Comparison of ENCODE assay signal across 11 cellular contexts in the genomic region with DNA sequence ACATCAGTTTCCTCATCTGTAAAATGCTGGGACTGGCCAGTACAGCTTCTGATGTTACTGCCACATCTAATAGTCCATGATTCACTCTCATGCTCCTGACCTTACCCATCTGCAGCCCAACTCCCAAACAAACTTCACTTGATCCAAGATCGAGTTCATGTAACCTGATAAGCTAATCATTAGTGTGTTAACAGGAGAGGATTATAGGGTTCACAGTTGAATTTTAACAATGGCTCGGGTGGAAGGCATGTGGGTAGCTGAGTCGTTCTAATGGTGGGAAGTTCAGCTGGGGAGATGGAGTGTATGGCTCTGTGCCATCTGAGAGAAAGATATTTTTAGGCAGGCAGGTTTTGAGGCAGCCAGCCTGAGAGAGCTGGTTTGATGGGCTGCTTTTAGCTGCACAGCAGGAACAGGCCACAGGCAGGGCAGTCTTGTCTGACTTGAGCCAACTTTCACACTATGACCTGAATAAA. TPM values are rescaled to one million over a fixed set of nuclear protein-coding genes. Genes with fewer than 3 reads are reported as not detected.
DNase-seq lines count a peak whose midpoint lies in the region; ATAC-seq, FAIRE-seq and TF ChIP-seq lines count a peak whose summit lies in the region.
"Had no signal": no experiment of that assay in that cellular context is flagged by ENCODE, and none has a peak within 500 bp of the region (broad histone marks: within the 10 kb centered on the region; RNA-seq: fewer than 3 reads in every experiment).

No MANE protein-coding gene starts in this region.

- H3K4me1 ChIP-seq in RWPE2 (ENCODE audit: insufficient read depth, poor library complexity, severe bottlenecking) (peaks cover 4% of the 10 kb centered on the region), kidney (ENCODE audit: control insufficient read depth in 1 of 2, insufficient read depth in 1 of 2, low read depth in 1 of 2, low read length in 2 of 2) (peaks cover 18 to 23% of the 10 kb centered on the region in 2 donors), prostate gland (replicated peaks) (no peaks in the 10 kb centered on the region)
- H3K4me1 ChIP-seq: SJSA1 had no signal

- no peak overlapping the region for H3K4me3 ChIP-seq in RWPE2 (ENCODE audit: severe bottlenecking)
- H3K4me3 ChIP-seq in kidney (ENCODE audit: low read length in 2 of 2) = no peak overlapping the region
- no peak overlapping the region for H3K4me3 ChIP-seq in prostate gland
- H3K4me3 ChIP-seq: SJSA1 had no signal

- 17% methylated on average over 3 of the region's 3 CpGs for WGBS in prostate gland

- H3K9me3 Mint-ChIP-seq in activated CD4-positive, alpha-beta T cell treated with anti-CD3 and anti-CD28 coated beads, Interleukin-2, amount 10 ng/mL, durations not matched to agents 24 days and 14 days = no peaks in the 10 kb centered on the region
- H3K9me3 Mint-ChIP-seq: activated naive CD8-positive, alpha-beta T cell treated with anti-CD3 and anti-CD28 coated beads, Interleukin-2, amount 10 ng/mL, durations not matched to agents 7 days and 5 days had no signal

- no peaks in the 10 kb centered on the region for H3K27me3 ChIP-seq in RWPE2 (ENCODE audit: insufficient read depth, poor library complexity, severe bottlenecking)
- no peaks in the 10 kb centered on the region for H3K27me3 ChIP-seq in prostate gland (replicated peaks; ENCODE audit: insufficient read depth)
- H3K27me3 ChIP-seq: SJSA1 had no signal

- no peak for TF ChIP-seq POLR2A in prostate gland (IDR thresholded peaks at IDR 0.05)

- peak overlapping the region in 1 of 2 donors; percentile 9 for H3K9ac ChIP-seq in kidney (ENCODE audit: low read length in 2 of 2)

- ATAC-seq in HG02588 (IDR thresholded peaks at IDR 0.05; ENCODE audit: unreplicated experiment) = peak; percentile 37
- ATAC-seq in RWPE2 (ENCODE audit: low read depth) = peak; percentile 45
- no peak for ATAC-seq in GM21381 (IDR thresholded peaks at IDR 0.05; ENCODE audit: unreplicated experiment)
- no peak for ATAC-seq in HG02678 (IDR thresholded peaks at IDR 0.05; ENCODE audit: unreplicated experiment)

- H3K27ac ChIP-seq in RWPE2 (ENCODE audit: poor library complexity, severe bottlenecking) = no peak overlapping the region
- peak overlapping the region; percentile 5 to 49 for H3K27ac ChIP-seq in kidney (ENCODE audit: low read depth in 2 of 2, low read length in 2 of 2)
- H3K27ac ChIP-seq in prostate gland = no peak overlapping the region
- H3K27ac ChIP-seq: SJSA1 had no signal

- no peaks in the 10 kb centered on the region for H3K27me3 Mint-ChIP-seq in activated CD4-positive, alpha-beta T cell treated with anti-CD3 and anti-CD28 coated beads, Interleukin-2, amount 10 ng/mL, durations not matched to agents 24 days and 14 days

- H3K27ac Mint-ChIP-seq in activated CD4-positive, alpha-beta T cell treated with anti-CD3 and anti-CD28 coated beads, Interleukin-2, amount 10 ng/mL, durations not matched to agents 24 days and 14 days = no peak overlapping the region
- H3K27ac Mint-ChIP-seq: activated naive CD8-positive, alpha-beta T cell treated with anti-CD3 and anti-CD28 coated beads, Interleukin-2, amount 10 ng/mL, durations not matched to agents 7 days and 5 days had no signal

- no peak for TF ChIP-seq CTCF in RWPE2 (IDR thresholded peaks at IDR 0.05; ENCODE audit: poor library complexity, severe bottlenecking)
- TF ChIP-seq CTCF in kidney (IDR thresholded peaks at IDR 0.05; ENCODE audit: borderline replicate concordance, extremely low read depth, insufficient read depth) = no peak
- TF ChIP-seq CTCF in prostate gland (IDR thresholded peaks at IDR 0.05) = no peak

- H3K9me3 ChIP-seq in RWPE2 (ENCODE audit: severe bottlenecking) = no peaks in the 10 kb centered on the region
- no peaks in the 10 kb centered on the region for H3K9me3 ChIP-seq in kidney (ENCODE audit: control insufficient read depth in 1 of 2, low read length in 2 of 2)
- H3K9me3 ChIP-seq in prostate gland = no peaks in the 10 kb centered on the region
- H3K9me3 ChIP-seq: SJSA1 had no signal

- H3K4me1 Mint-ChIP-seq in activated CD4-positive, alpha-beta T cell treated with anti-CD3 and anti-CD28 coated beads, Interleukin-2, amount 10 ng/mL, durations not matched to agents 24 days and 14 days = peaks cover 6% of the 10 kb centered on the region

- peaks cover 3% of the 10 kb centered on the region for H3K36me3 Mint-ChIP-seq in activated CD4-positive, alpha-beta T cell treated with anti-CD3 and anti-CD28 coated beads, Interleukin-2, amount 10 ng/mL, durations not matched to agents 24 days and 14 days (ENCODE audit: low read depth)

- no peak overlapping the region for H3K4me3 Mint-ChIP-seq in activated CD4-positive, alpha-beta T cell treated with anti-CD3 and anti-CD28 coated beads, Interleukin-2, amount 10 ng/mL, durations not matched to agents 24 days and 14 days
- H3K4me3 Mint-ChIP-seq: activated naive CD8-positive, alpha-beta T cell treated with anti-CD3 and anti-CD28 coated beads, Interleukin-2, amount 10 ng/mL, durations not matched to agents 7 days and 5 days had no signal

- H3K36me3 ChIP-seq in RWPE2 (ENCODE audit: low read depth) (no peaks in the 10 kb centered on the region), kidney (ENCODE audit: control insufficient read depth in 1 of 2, insufficient read depth in 2 of 2, low read length in 2 of 2) (peaks cover 3 to 4% of the 10 kb centered on the region in 2 donors), prostate gland (no peaks in the 10 kb centered on the region)
- H3K36me3 ChIP-seq: SJSA1 had no signal

- no peak for FAIRE-seq in kidney (lab: Jason Lieb, UNC)

- DNase-seq in DMS79 (lab: John Stamatoyannopoulos, UW) (peak; percentile 61), RWPE2 (ENCODE audit: low spot score) (no peak), kidney (no peak), prostate gland (ENCODE audit: low spot score) (no peak)
- DNase-seq in activated CD4-positive, alpha-beta T cell treated with anti-CD3 and anti-CD28 coated beads, Interleukin-2, amount 10 ng/mL, durations not matched to agents 24 days and 14 days = no peak
- DNase-seq: activated naive CD8-positive, alpha-beta T cell treated with anti-CD3 and anti-CD28 coated beads, Interleukin-2, amount 10 ng/mL, durations not matched to agents 7 days and 5 days; GDM1 had no signal

- intact Hi-C loops in kidney (cut with DNase I) (no loop called here), prostate gland (cut with DNase I) (no loop called here)
- intact Hi-C loops in activated CD4-positive, alpha-beta T cell treated with anti-CD3 and anti-CD28 coated beads, Interleukin-2, amount 10 ng/mL, durations not matched to agents 24 days and 14 days (cut with micrococcal nuclease) = no loop called here

RNA-seq across cellular contexts. Expression of a gene that starts 17.6 kb away (rescaled TPM):
- total RNA-seq in kidney = 149 TPM
- 105 TPM for polyA plus RNA-seq in kidney (ENCODE audit: insufficient read depth, low read depth, low replicate concordance)
- 100 to 1,000 TPM in 1 of 2 donors, 10 to 100 TPM in 1; 98.6 to 126 TPM for total RNA-seq in prostate gland
- 63.5 and 63.7 TPM in 2 replicates for total RNA-seq in activated CD4-positive, alpha-beta T cell treated with anti-CD3 and anti-CD28 coated beads, Interleukin-2, amount 10 ng/mL, durations not matched to agents 24 days and 14 days

Comparison
In these comparisons a context has a peak if more than half of its experiments do, and no peak if none do; other contexts are left out.
1. ATAC-seq: peak in HG02588 (single experiment) and RWPE2 (single experiment); none in GM21381 (single experiment) and HG02678 (single experiment).
2. H3K27ac ChIP-seq: peak in kidney (2 of 2); none in RWPE2 (single experiment) and prostate gland (0 of 2).